Comparison of ENCODE assay signal across 28 cellular contexts in genomic region chr7:133026210-133026859, GRCh38.
"Had no signal": no experiment of that assay in that cellular context is flagged by ENCODE, and none has a peak within 500 bp of the region (broad histone marks: within the 10 kb centered on the region; RNA-seq: fewer than 3 reads in every experiment).

No MANE protein-coding gene starts in this region.

- H3K27me3 ChIP-seq: colonic mucosa, dorsolateral prefrontal cortex, esophagus muscularis mucosa, esophagus squamous epithelium, foreskin keratinocyte, gastrocnemius medialis, gastroesophageal sphincter, heart left ventricle, heart right ventricle, hepatocyte had no signal

- FAIRE-seq: endometrium, endothelial cell of umbilical vein, frontal cortex had no signal

- H2AFZ ChIP-seq: hepatocyte had no signal

- H3K4me2 ChIP-seq: hepatocyte had no signal

- H3K4me1 ChIP-seq: colonic mucosa, esophagus squamous epithelium, foreskin keratinocyte had no signal

- H3K36me3 ChIP-seq: colonic mucosa, gastrocnemius medialis, gastroesophageal sphincter had no signal

- DNase-seq: colonic mucosa; cortex of kidney; dermis blood vessel endothelial cell; dorsolateral prefrontal cortex; effector CD4-positive, alpha-beta T cell; effector CD8-positive, alpha-beta T cell; effector memory CD4-positive, alpha-beta T cell; effector memory CD8-positive, alpha-beta T cell; endodermal cell; esophagus squamous epithelium; foreskin fibroblast; foreskin keratinocyte; foreskin melanocyte; gastrocnemius medialis; glutamatergic neuron; head of caudate nucleus; heart left ventricle; heart right ventricle; hippocampal formation had no signal

- ATAC-seq: effector memory CD8-positive, alpha-beta T cell; esophagus mucosa; foreskin keratinocyte; gastrocnemius medialis; gastroesophageal sphincter; heart left ventricle; heart right ventricle had no signal

- H3K27ac ChIP-seq: colonic mucosa, coronary artery, dorsolateral prefrontal cortex, epithelial cell of prostate, esophagus muscularis mucosa, esophagus squamous epithelium, foreskin keratinocyte, gastrocnemius medialis, gastroesophageal sphincter, heart left ventricle, heart right ventricle, hepatocyte had no signal

- H3K4me3 ChIP-seq: colonic mucosa, coronary artery, dorsolateral prefrontal cortex, esophagus muscularis mucosa, esophagus squamous epithelium, gastrocnemius medialis, gastroesophageal sphincter, heart left ventricle, heart right ventricle, hepatocyte had no signal

- H3K9me3 ChIP-seq: colonic mucosa, esophagus muscularis mucosa, esophagus squamous epithelium, gastrocnemius medialis had no signal
